24 cellular contexts compared by ENCODE assay signal in the genomic region with DNA sequence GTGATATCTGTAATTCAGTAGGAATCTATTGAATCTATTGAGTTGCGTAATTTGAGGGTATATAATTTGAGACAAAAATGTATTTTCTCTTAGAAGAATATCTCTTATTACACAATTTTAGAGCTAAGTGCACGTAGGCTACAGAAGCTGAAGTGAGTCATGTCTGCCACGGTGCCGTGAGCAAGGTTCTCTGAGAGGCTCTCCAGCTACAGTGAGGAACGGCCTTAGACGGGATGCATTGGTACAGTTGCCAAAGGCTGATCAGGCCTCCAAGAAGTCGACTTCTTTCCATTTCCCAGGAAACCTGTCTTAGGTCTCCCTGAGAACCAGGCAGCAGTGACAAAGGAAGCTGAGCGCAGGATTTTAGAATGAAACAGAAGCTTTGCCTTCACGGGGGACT. TPM values are rescaled to one million over a fixed set of nuclear protein-coding genes. Genes with fewer than 3 reads are reported as not detected.
DNase-seq lines count a peak whose midpoint lies in the region; ATAC-seq, FAIRE-seq and TF ChIP-seq lines count a peak whose summit lies in the region.
"Had no signal": no experiment of that assay in that cellular context is flagged by ENCODE, and none has a peak within 500 bp of the region (broad histone marks: within the 10 kb centered on the region; RNA-seq: fewer than 3 reads in every experiment).

No MANE protein-coding gene starts in this region.

- POLR2A ChIA-PET in HepG2 (lab: Yijun Ruan, JAX) (no interaction called here), HEK293T (lab: Yijun Ruan, JAX) (no interaction called here)

- H3K36me3 ChIP-seq in HepG2 (replicated peaks in 1 of 2; ENCODE audit: control insufficient read depth in 1 of 2, insufficient read depth in 2 of 2, low read length in 2 of 2): no peaks in the 10 kb centered on the region
- H3K36me3 ChIP-seq in right lobe of liver: no peaks in the 10 kb centered on the region
- no peaks in the 10 kb centered on the region for H3K36me3 ChIP-seq in H7 (replicated peaks; ENCODE audit: control insufficient read depth, insufficient read depth, low read length)
- H3K36me3 ChIP-seq in trophoblast cell (ENCODE audit: control insufficient read depth in 1 of 2, insufficient read depth in 2 of 2, low read length in 2 of 2): peaks cover 0 to 2% of the 10 kb centered on the region in 2 experiments
- H3K36me3 ChIP-seq in MG63: no peaks in the 10 kb centered on the region
- H3K36me3 ChIP-seq: BE2C, HAP-1 had no signal

- H3K79me2 ChIP-seq in HepG2 (ENCODE audit: insufficient read depth, low read length) (no peaks in the 10 kb centered on the region), trophoblast cell (ENCODE audit: control insufficient read depth, insufficient read depth, low read length, poor library complexity) (no peaks in the 10 kb centered on the region)

- no peaks in the 10 kb centered on the region for H4K20me1 ChIP-seq in HepG2 (ENCODE audit: insufficient read depth, low read length)

- H3K4me3 ChIP-seq in HepG2 (replicated peaks in 1 of 3; ENCODE audit: insufficient read depth in 1 of 3, low read depth in 2 of 3, low read length in 3 of 3): no peak overlapping the region
- H3K4me3 ChIP-seq in right lobe of liver: no peak overlapping the region
- H3K4me3 ChIP-seq in H7 (ENCODE audit: insufficient read depth, low read depth, low read length): no peak overlapping the region
- no peak overlapping the region for H3K4me3 ChIP-seq in trophoblast cell (ENCODE audit: low read depth, low read length)
- no peak overlapping the region for H3K4me3 ChIP-seq in MG63
- H3K4me3 ChIP-seq: A549, GM23338, HAP-1 had no signal

- no peak overlapping the region for H4K12ac ChIP-seq in trophoblast cell (ENCODE audit: low read depth, low read length)

- H3K4me2 ChIP-seq in HepG2 (ENCODE audit: low read depth, low read length) (no peak overlapping the region), trophoblast cell (ENCODE audit: low read length) (no peak overlapping the region)
- H3K4me2 ChIP-seq: A549, GM23338 had no signal

- H3K79me1 ChIP-seq in trophoblast cell (ENCODE audit: low read length): no peaks in the 10 kb centered on the region

- intact Hi-C loops in HepG2 (cut with micrococcal nuclease; ENCODE audit: unreplicated experiment) (no loop called here), right lobe of liver (cut with DNase I) (no loop called here)

- TF ChIP-seq RAD21 in HepG2 (CRISPR knock-in tag; IDR thresholded peaks at IDR 0.05): no peak

- H3K23ac ChIP-seq in trophoblast cell (ENCODE audit: low read length): no peak overlapping the region

- H3K27me3 Mint-ChIP-seq in stimulated activated memory B cell treated with anti-CD40 and anti-IgM and Interleukin-4, amounts not matched to agents 10 μg/mL and 1 μg/mL and 100 μg/mL, for 72 hours: no peaks in the 10 kb centered on the region
- H3K27me3 Mint-ChIP-seq: CD4-positive, CD25-positive, alpha-beta regulatory T cell had no signal

- H3K27ac ChIP-seq in HepG2 (ENCODE audit: extremely low read length, insufficient read depth, low read length) (no peak overlapping the region), right lobe of liver (no peak overlapping the region), trophoblast cell (ENCODE audit: low read depth, low read length) (no peak overlapping the region)
- H3K27ac ChIP-seq: A549, C4-2B had no signal

- no peak overlapping the region for H4K91ac ChIP-seq in trophoblast cell (ENCODE audit: low read depth, low read length)

- no peak overlapping the region for H3K14ac ChIP-seq in trophoblast cell (ENCODE audit: low read length)

- no peak overlapping the region for H2BK5ac ChIP-seq in trophoblast cell (ENCODE audit: low read depth, low read length, poor library complexity)

- no peak overlapping the region for H2BK120ac ChIP-seq in trophoblast cell (ENCODE audit: insufficient read depth, low read length, poor library complexity)

- peaks cover 3% of the 10 kb centered on the region for H3K9me3 Mint-ChIP-seq in stimulated activated memory B cell treated with anti-CD40 and anti-IgM and Interleukin-4, amounts not matched to agents 10 μg/mL and 1 μg/mL and 100 μg/mL, for 72 hours
- H3K9me3 Mint-ChIP-seq: CD8-positive, alpha-beta T cell had no signal

- no peak for TF ChIP-seq POLR2A in HepG2 (IDR thresholded peaks at IDR 0.05; ENCODE audit: insufficient read depth in 1 of 2, low read depth in 2 of 2, low read length in 2 of 2)
- TF ChIP-seq POLR2A in right lobe of liver (IDR thresholded peaks at IDR 0.05): no peak

- no peak overlapping the region for H3K27ac Mint-ChIP-seq in stimulated activated memory B cell treated with anti-CD40 and anti-IgM and Interleukin-4, amounts not matched to agents 10 μg/mL and 1 μg/mL and 100 μg/mL, for 72 hours
- H3K27ac Mint-ChIP-seq: CD4-positive, CD25-positive, alpha-beta regulatory T cell; CD8-positive, alpha-beta T cell; GM23338 had no signal

- no peak overlapping the region for H3K18ac ChIP-seq in trophoblast cell (ENCODE audit: low read length)

- TF ChIP-seq CTCF in HepG2 (CRISPR knock-in tag; IDR thresholded peaks at IDR 0.05): no peak
- no peak for TF ChIP-seq CTCF in right lobe of liver (IDR thresholded peaks at IDR 0.05)

- H3K4me1 Mint-ChIP-seq in stimulated activated memory B cell treated with anti-CD40 and anti-IgM and Interleukin-4, amounts not matched to agents 10 μg/mL and 1 μg/mL and 100 μg/mL, for 72 hours: no peaks in the 10 kb centered on the region
- H3K4me1 Mint-ChIP-seq: CD4-positive, CD25-positive, alpha-beta regulatory T cell; GM23338 had no signal

- 42% methylated on average over 9 of the region's 9 CpGs for WGBS in HepG2 (ENCODE audit: low lambda C conversion rate)
- 71% methylated on average over 9 of the region's 9 CpGs for WGBS in right lobe of liver (ENCODE audit: insufficient coverage, low coverage, low lambda C conversion rate, missing lambda C conversion rate)
- no CpG with 5 or more reads among the region's 9 CpGs for WGBS in trophoblast cell (ENCODE audit: extremely low coverage, insufficient coverage, insufficient read length)

- no peaks in the 10 kb centered on the region for H3K9me3 ChIP-seq in HepG2 (ENCODE audit: low read length)
- H3K9me3 ChIP-seq in right lobe of liver: no peaks in the 10 kb centered on the region
- H3K9me3 ChIP-seq in trophoblast cell (ENCODE audit: insufficient read depth, low read depth, low read length): no peaks in the 10 kb centered on the region
- no peaks in the 10 kb centered on the region for H3K9me3 ChIP-seq in MG63
- H3K9me3 ChIP-seq: A549, BE2C, Caco-2, HAP-1 had no signal

- H3K4me1 ChIP-seq in HepG2 (ENCODE audit: insufficient read depth, low read length) (no peaks in the 10 kb centered on the region), right lobe of liver (no peaks in the 10 kb centered on the region), trophoblast cell (ENCODE audit: control insufficient read depth in 1 of 2, insufficient read depth in 2 of 2, low read length in 2 of 2) (peaks cover 3 to 10% of the 10 kb centered on the region in 2 experiments)
- H3K4me1 ChIP-seq: A549, BE2C, Caco-2, HAP-1 had no signal

- no peak overlapping the region for H2BK12ac ChIP-seq in trophoblast cell (ENCODE audit: low read length)

- in situ Hi-C loops in HepG2 (cut with HindIII; ENCODE audit: extremely low pct_ligation_motif_present, low pct_unique_long_range_greater_than_20kb): no loop called here

- no peak overlapping the region for H3K4me3 Mint-ChIP-seq in stimulated activated memory B cell treated with anti-CD40 and anti-IgM and Interleukin-4, amounts not matched to agents 10 μg/mL and 1 μg/mL and 100 μg/mL, for 72 hours
- H3K4me3 Mint-ChIP-seq: CD4-positive, CD25-positive, alpha-beta regulatory T cell; CD8-positive, alpha-beta T cell; GM23338 had no signal

- TF ChIP-seq EP300 in HepG2 (IDR thresholded peaks at IDR 0.05; ENCODE audit: low read depth in 2 of 2, low read length in 2 of 2): no peak
- no peak for TF ChIP-seq EP300 in HepG2 (CRISPR knock-in tag; IDR thresholded peaks at IDR 0.05; ENCODE audit: borderline replicate concordance)

- no peak overlapping the region for H3K9ac ChIP-seq in HepG2 (ENCODE audit: insufficient read depth, low read depth, low read length)
- no peak overlapping the region for H3K9ac ChIP-seq in trophoblast cell (ENCODE audit: low read length)

- BruUV-seq in HepG2 (replicated peaks; lab: Mats Ljungman, UMichigan): no TSS peak

- DNase-seq in HepG2 (ENCODE audit: low spot score) (no peak), right lobe of liver (no peak), H7 (peak; percentile 20), trophoblast cell (peak; percentile 23 to 57), HEK293T (ENCODE audit: extremely low spot score) (no peak), MG63 (no peak)
- DNase-seq: 8988T; ACHN; AML-193; BE2C; Caco-2; CD4-positive, CD25-positive, alpha-beta regulatory T cell; CD8-positive, alpha-beta T cell; DMS79; GF-D8 had no signal

- H2AFZ ChIP-seq in HepG2 (ENCODE audit: low read length) (no peak overlapping the region), trophoblast cell (ENCODE audit: insufficient read depth, low read length, poor library complexity) (no peak overlapping the region)
- H2AFZ ChIP-seq: GM23338 had no signal

- H4K8ac ChIP-seq in trophoblast cell (ENCODE audit: low read depth, low read length): no peak overlapping the region

- CTCF ChIA-PET in HepG2 (lab: Yijun Ruan, JAX; ENCODE audit: low intra/inter-chr PET ratio, low total read pairs): no interaction called here
- CTCF ChIA-PET in HEK293T (lab: Yijun Ruan, JAX): no interaction called here

- ATAC-seq in HepG2 (no peak), right lobe of liver (no peak)
- no peak for ATAC-seq in stimulated activated memory B cell treated with anti-CD40 and anti-IgM and Interleukin-4, amounts not matched to agents 10 μg/mL and 1 μg/mL and 100 μg/mL, for 72 hours
- ATAC-seq: A549; CD8-positive, alpha-beta T cell; GM23338 had no signal

- H3K4ac ChIP-seq in trophoblast cell (ENCODE audit: low read depth, low read length): no peak overlapping the region

- FAIRE-seq in HepG2 (lab: Jason Lieb, UNC): no peak
- FAIRE-seq: A549, GM12891, GM18507 had no signal

- no peak overlapping the region for H2AK5ac ChIP-seq in trophoblast cell (ENCODE audit: low read length)

- no peaks in the 10 kb centered on the region for H3K36me3 Mint-ChIP-seq in stimulated activated memory B cell treated with anti-CD40 and anti-IgM and Interleukin-4, amounts not matched to agents 10 μg/mL and 1 μg/mL and 100 μg/mL, for 72 hours
- H3K36me3 Mint-ChIP-seq: CD4-positive, CD25-positive, alpha-beta regulatory T cell; CD8-positive, alpha-beta T cell had no signal

- H3K27me3 ChIP-seq in HepG2 (ENCODE audit: control insufficient read depth in 1 of 2, insufficient read depth in 2 of 2, low read length in 2 of 2) (peaks cover 0 to 16% of the 10 kb centered on the region in 2 experiments; a peak in 2 of 5 replicates), right lobe of liver (no peaks in the 10 kb centered on the region), H7 (ENCODE audit: control insufficient read depth, insufficient read depth, low read length) (no peaks in the 10 kb centered on the region), trophoblast cell (ENCODE audit: insufficient read depth, low read length) (no peaks in the 10 kb centered on the region), MG63 (no peaks in the 10 kb centered on the region)
- H3K27me3 ChIP-seq: BE2C had no signal

RNA-seq across cellular contexts. Expression of a gene that starts 28.6 kb away (rescaled TPM):
- total RNA-seq in HepG2 (2016; rRNA removed; fragmentation: Illumina TruSeq; extraction: Trizol) (not detected in 2 replicates), right lobe of liver (not detected)
- not detected in 2 replicates for total RNA-seq in HepG2 (2016; cell fraction: cytosol; rRNA removed; fragmentation: Illumina TruSeq; extraction: Trizol; ENCODE audit: low read depth)
- total RNA-seq in HepG2 (2016; cell fraction: insoluble cytoplasmic fraction; rRNA removed; fragmentation: Illumina TruSeq; extraction: Trizol): not detected in 2 replicates
- total RNA-seq in HepG2 (2016; cell fraction: membrane; rRNA removed; fragmentation: Illumina TruSeq; extraction: Trizol): not detected in 2 replicates
- not detected in 2 replicates for total RNA-seq in HepG2 (2016; cell fraction: nucleus; rRNA removed; fragmentation: Illumina TruSeq; extraction: Trizol)
- not detected in 2 replicates for polyA plus RNA-seq in HepG2 (2011; rRNA removed)
- 0.01 TPM in 1 of 2 replicates, not detected in the other for polyA plus RNA-seq in HepG2 (2011; cell fraction: cytosol; rRNA removed)
- polyA plus RNA-seq in HepG2 (2011; cell fraction: nucleus; rRNA removed): not detected in 2 replicates
- not detected in 2 replicates for polyA plus RNA-seq in HepG2 (2012)
- polyA plus RNA-seq in HepG2 (2016; cell fraction: cytosol; fragmentation: Illumina TruSeq; extraction: Trizol; ENCODE audit: low read depth): not detected in 2 replicates
- polyA plus RNA-seq in HepG2 (2016; cell fraction: insoluble cytoplasmic fraction; fragmentation: Illumina TruSeq; extraction: Trizol; ENCODE audit: low read depth): not detected in 2 replicates
- polyA plus RNA-seq in HepG2 (2016; cell fraction: membrane; fragmentation: Illumina TruSeq; extraction: Trizol; ENCODE audit: low read depth): not detected in 2 replicates
- not detected in 2 replicates for polyA plus RNA-seq in HepG2 (2016; cell fraction: nucleus; fragmentation: Illumina TruSeq; extraction: Trizol; ENCODE audit: insufficient read depth, low read depth)
- polyA minus RNA-seq in HepG2 (2011; rRNA and poly(A)+ RNA removed; ENCODE audit: low replicate concordance): not detected in 2 replicates
- polyA minus RNA-seq in HepG2 (2011; cell fraction: cytosol; rRNA and poly(A)+ RNA removed): not detected in 2 replicates
- not detected in 2 replicates for polyA minus RNA-seq in HepG2 (2011; cell fraction: nucleus; rRNA and poly(A)+ RNA removed)
- 4.4 and 5.4 TPM in 2 replicates for total RNA-seq in H7 (2014; rRNA removed; shearing (Covaris generic))
- polyA plus RNA-seq in trophoblast cell (2013): 6.7 and 7.8 TPM in 2 replicates
- not detected in 2 replicates for total RNA-seq in MG63 (2014; rRNA removed; shearing (Covaris generic); ENCODE audit: low replicate concordance)
- total RNA-seq: Caco-2; CD4-positive, CD25-positive, alpha-beta regulatory T cell; G401; H4 had no signal
- polyA plus RNA-seq: A549; CD4-positive, CD25-positive, alpha-beta regulatory T cell had no signal

Comparison
In these comparisons a context has a peak if more than half of its experiments do, and no peak if none do; other contexts are left out.
1. DNase-seq: peak in H7 (single experiment) and trophoblast cell (2 of 2); none in HepG2 (single experiment), right lobe of liver (0 of 3), HEK293T (single experiment) and MG63 (single experiment).